In the genomic region with DNA sequence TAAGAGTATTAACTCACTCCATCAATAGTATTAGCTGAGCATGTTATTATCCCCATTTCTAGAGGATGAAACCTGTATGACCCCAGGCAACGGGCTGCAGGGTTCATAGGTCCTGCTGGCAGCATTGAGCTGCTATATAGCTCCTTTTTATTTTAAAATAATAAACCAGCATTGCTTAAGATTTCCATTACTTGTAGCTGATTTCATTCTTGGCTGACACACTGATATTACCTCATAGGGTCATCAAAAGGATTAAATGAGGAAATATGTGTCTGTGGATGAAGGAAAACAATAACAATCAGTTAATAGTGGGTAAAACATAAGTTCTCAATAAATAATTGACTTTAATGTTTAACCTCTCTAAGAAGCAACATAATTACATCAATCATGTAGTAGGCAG, we compare ENCODE assay signal across 23 cellular contexts.
"Had no signal": no experiment of that assay in that cellular context is flagged by ENCODE, and none has a peak within 500 bp of the region (broad histone marks: within the 10 kb centered on the region; RNA-seq: fewer than 3 reads in every experiment).

No MANE protein-coding gene starts in this region.

- H3K4me1 ChIP-seq: adrenal gland, heart left ventricle, prostate gland had no signal

- H3K27ac ChIP-seq: adrenal gland, coronary artery, epithelial cell of prostate, heart left ventricle, neutrophil, ovary, prostate gland, thoracic aorta, upper lobe of left lung had no signal

- H3K4me3 ChIP-seq: adrenal gland, coronary artery, heart left ventricle, ovary, prostate gland, thoracic aorta, upper lobe of left lung had no signal

- H3K9me3 ChIP-seq: adrenal gland, heart left ventricle, neutrophil, ovary, prostate gland, thoracic aorta, upper lobe of left lung had no signal

- H3K36me3 ChIP-seq: adrenal gland, heart left ventricle, neutrophil, ovary, prostate gland, thoracic aorta, upper lobe of left lung had no signal

- FAIRE-seq: astrocyte had no signal

- H3K27me3 ChIP-seq: adrenal gland, heart left ventricle, ovary, upper lobe of left lung had no signal

- DNase-seq: activated B cell treated with CpG ODN at 0.5 μM for 24 hours; activated CD4-positive, alpha-beta T cell treated with anti-CD3 and anti-CD28 coated beads for 36 hours; activated CD4-positive, alpha-beta T cell treated with anti-CD3 and anti-CD28 coated beads, Interleukin-2, amount 50 U/mL, for 4 hours; activated CD8-positive, alpha-beta memory T cell treated with anti-CD3 and anti-CD28 coated beads for 24 hours; activated CD8-positive, alpha-beta memory T cell treated with anti-CD3 and anti-CD28 coated beads, Interleukin-2, amount 50 U/mL, for 4 hours; activated T-cell treated with anti-CD3 and anti-CD28 coated beads, Interleukin-2, amount 50 U/mL, for 24 hours; adrenal gland; endodermal cell; heart left ventricle; islet precursor cell; left cardiac atrium; mesenchymal stem cell; ovary; stimulated activated CD4-positive, alpha-beta T cell treated with anti-CD3 and anti-CD28 coated beads, Interleukin-4, amount 100 ng/mL, for 24 hours; stimulated activated naive CD4-positive, alpha-beta T cell treated with Interleukin-2 at 50 U/mL for 16 hours; T1000; upper lobe of left lung had no signal
